ENCODE assay signal across 9 cellular contexts in genomic region chr6:56314683-56315523, GRCh38.
DNase-seq lines count a peak whose midpoint lies in the region; ATAC-seq and TF ChIP-seq lines count a peak whose summit lies in the region.
"Had no signal": no experiment of that assay in that cellular context is flagged by ENCODE, and none has a peak within 500 bp of the region (broad histone marks: within the 10 kb centered on the region; RNA-seq: fewer than 3 reads in every experiment).

No MANE protein-coding gene starts in this region.

- H3K4me1 ChIP-seq in Loucy (ENCODE audit: insufficient read depth, low read length, poor library complexity, severe bottlenecking) = no peaks in the 10 kb centered on the region
- H3K4me1 ChIP-seq in adrenal gland (replicated peaks in 1 of 2) = no peaks in the 10 kb centered on the region
- H3K4me1 ChIP-seq: SJCRH30 had no signal

- H3K36me3 ChIP-seq in Loucy (ENCODE audit: insufficient read depth, low read length) (no peaks in the 10 kb centered on the region), adrenal gland (replicated peaks in 1 of 2) (no peaks in the 10 kb centered on the region)
- H3K36me3 ChIP-seq: SJCRH30 had no signal

- H3K4me3 ChIP-seq in Loucy (ENCODE audit: low read length, poor library complexity, severe bottlenecking) (no peak overlapping the region), adrenal gland (no peak overlapping the region)
- H3K4me3 ChIP-seq: SJCRH30 had no signal

- intact Hi-C loops in adrenal gland (cut with DNase I) = no loop called here

- peak; percentile 53 for ATAC-seq in GM18498 (IDR thresholded peaks at IDR 0.05; ENCODE audit: unreplicated experiment)
- peak; percentile 84 for ATAC-seq in left lobe of liver
- no peak for ATAC-seq in GM19397 (IDR thresholded peaks at IDR 0.05; ENCODE audit: unreplicated experiment)

- WGBS in adrenal gland, 4 donors = 47 to 49% (median 48%) methylated on average over 11 of the region's 11 CpGs

- peak; percentile 93 for TF ChIP-seq CTCF in C4-2B (conservative IDR thresholded peaks at IDR 0.05)
- peak; percentile 98 for TF ChIP-seq CTCF in Loucy (conservative IDR thresholded peaks at IDR 0.05; ENCODE audit: low read length)
- TF ChIP-seq CTCF in adrenal gland (IDR thresholded peaks at IDR 0.05) = peak; percentile 70 to 85 (median 74)

- no peak for TF ChIP-seq POLR2A in adrenal gland (IDR thresholded peaks at IDR 0.05)

- no peaks in the 10 kb centered on the region for H3K79me2 ChIP-seq in Loucy (ENCODE audit: insufficient read depth, low read length)

- H3K27ac ChIP-seq in C4-2B (no peak overlapping the region), adrenal gland (no peak overlapping the region)
- H3K27ac ChIP-seq: SJCRH30 had no signal

- H3K9me2 ChIP-seq in Loucy (replicated peaks; ENCODE audit: low read depth, low read length) = no peaks in the 10 kb centered on the region

- DNase-seq in adrenal gland (peak; percentile 20 to 65 (median 49)), left lobe of liver (ENCODE audit: low spot score) (no peak)
- no peak for DNase-seq in effector CD4-positive, alpha-beta T cell
- no peak for DNase-seq in NK-92 treated with Interleukin-12 subunit alpha and Interleukin-12 subunit beta, amount 100 ng/mL, for 24 hours (lab: John Stamatoyannopoulos, UW)

- H4K20me1 ChIP-seq in Loucy (ENCODE audit: insufficient read depth, low read length, poor library complexity, severe bottlenecking) = no peaks in the 10 kb centered on the region

- H3K27me3 ChIP-seq in Loucy (ENCODE audit: insufficient read depth, low read length, poor library complexity, severe bottlenecking) (no peaks in the 10 kb centered on the region), adrenal gland (no peaks in the 10 kb centered on the region)
- H3K27me3 ChIP-seq: SJCRH30 had no signal

- H3K9me3 ChIP-seq in Loucy (ENCODE audit: insufficient read depth, low read depth, low read length) (no peaks in the 10 kb centered on the region), adrenal gland (replicated peaks in 1 of 3) (no peaks in the 10 kb centered on the region)
- H3K9me3 ChIP-seq: SJCRH30 had no signal

- H2AFZ ChIP-seq in Loucy (ENCODE audit: low read length) = no peak overlapping the region; the same call in 1 of the 2 replicates

- no peak overlapping the region for H3K9ac ChIP-seq in Loucy (ENCODE audit: low read depth, low read length, poor library complexity, severe bottlenecking)

- H3K4me2 ChIP-seq in Loucy (ENCODE audit: low read depth, low read length, poor library complexity, severe bottlenecking) = no peak overlapping the region

- H3F3A ChIP-seq in Loucy (ENCODE audit: low read depth) = no peaks in the 10 kb centered on the region

Comparison
In these comparisons a context has a peak if more than half of its experiments do, and no peak if none do; other contexts are left out.
1. DNase-seq: peak in adrenal gland (7 of 7); none in left lobe of liver (single experiment), effector CD4-positive, alpha-beta T cell (single experiment) and NK-92 treated with Interleukin-12 subunit alpha and Interleukin-12 subunit beta, amount 100 ng/mL, for 24 hours (single experiment).
2. Peak in every context shown above with its lines, with median percentiles within 50 percentile points of each other: CTCF ChIP-seq.